In the genomic region with DNA sequence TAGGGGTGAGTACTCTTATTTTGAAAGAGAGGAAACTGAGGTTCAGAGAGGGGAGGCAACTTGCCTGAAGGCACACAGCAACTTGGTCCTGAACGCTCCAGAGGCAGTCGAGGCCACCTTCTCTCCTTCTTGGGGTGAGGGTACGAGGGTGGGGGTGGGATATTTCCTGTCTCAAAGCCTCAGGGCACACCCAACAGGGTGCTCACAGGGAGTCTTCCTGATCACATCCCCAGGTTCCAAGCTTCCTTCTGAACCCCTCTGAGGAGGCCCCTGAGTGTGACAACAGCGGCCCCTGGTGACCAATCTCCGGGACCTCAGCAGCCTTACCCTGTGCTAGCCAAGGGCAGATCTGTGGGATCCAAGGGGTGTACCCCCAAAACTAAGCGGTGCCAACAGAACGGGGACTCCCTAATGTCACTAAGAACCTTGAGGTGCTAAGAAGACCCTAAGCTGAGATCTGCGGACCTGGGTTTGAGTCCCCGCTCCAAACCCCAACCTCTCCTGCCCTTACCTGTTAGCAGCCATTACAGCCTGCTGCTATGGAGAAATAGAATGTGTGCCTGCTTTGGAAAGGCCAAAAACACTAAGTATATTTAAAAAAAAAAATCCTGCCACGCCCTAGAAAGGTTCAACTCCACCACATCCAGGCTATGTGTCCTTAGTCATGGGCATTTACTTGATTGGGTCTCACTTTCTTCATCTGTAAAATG, we compare ENCODE assay signal across 9 cellular contexts. TPM values are rescaled to one million over a fixed set of nuclear protein-coding genes. Genes with fewer than 3 reads are reported as not detected.
DNase-seq lines count a peak whose midpoint lies in the region; ATAC-seq and TF ChIP-seq lines count a peak whose summit lies in the region.
"Had no signal": no experiment of that assay in that cellular context is flagged by ENCODE, and none has a peak within 500 bp of the region (broad histone marks: within the 10 kb centered on the region; RNA-seq: fewer than 3 reads in every experiment).

No MANE protein-coding gene starts in this region.

- H3K27me3 ChIP-seq in CD4-positive, alpha-beta memory T cell (ENCODE audit: insufficient read depth, low read length): no peaks in the 10 kb centered on the region
- H3K27me3 ChIP-seq in NT2/D1 (ENCODE audit: insufficient read depth, insufficient read length) (no peaks in the 10 kb centered on the region), esophagus muscularis mucosa (peaks cover 0 to 3% (median 0%) of the 10 kb centered on the region in 4 donors)

- no peak for TF ChIP-seq EP300 in esophagus muscularis mucosa (IDR thresholded peaks at IDR 0.05)

- CTCF ChIA-PET in CD4-positive, alpha-beta memory T cell (lab: Charles Lee; ENCODE audit: partially characterized antibody): interaction anchor here (1.0 to 5.6 kb wide), 11 partner anchors 10 to 353 kb away, joined by 3 to 63 read pairs (median 4); no protein-coding TSS in a partner anchor

- no peaks in the 10 kb centered on the region for H3K36me3 Mint-ChIP-seq in CD4-positive, alpha-beta memory T cell
- H3K36me3 Mint-ChIP-seq in natural killer cell: no peaks in the 10 kb centered on the region
- H3K36me3 Mint-ChIP-seq: IgD-negative memory B cell had no signal

- no peaks in the 10 kb centered on the region for H3K4me1 ChIP-seq in CD4-positive, alpha-beta memory T cell (ENCODE audit: insufficient read depth, low read length)
- H3K4me1 ChIP-seq in NT2/D1 (ENCODE audit: insufficient read depth, insufficient read length): peaks cover 10% of the 10 kb centered on the region
- H3K4me1 ChIP-seq in esophagus muscularis mucosa: peaks cover 6 to 20% (median 14%) of the 10 kb centered on the region in 4 donors

- no peak overlapping the region for H3K27ac Mint-ChIP-seq in CD4-positive, alpha-beta memory T cell
- H3K27ac Mint-ChIP-seq in natural killer cell: no peak overlapping the region
- H3K27ac Mint-ChIP-seq: IgD-negative memory B cell had no signal

- no peak for TF ChIP-seq POLR2A in esophagus muscularis mucosa (IDR thresholded peaks at IDR 0.05; ENCODE audit: low read depth)

- 25% methylated on average over 8 of the region's 10 CpGs for WGBS in esophagus muscularis mucosa

- peaks cover 1 to 3% of the 10 kb centered on the region in 2 donors for H3K27me3 Mint-ChIP-seq in CD4-positive, alpha-beta memory T cell
- H3K27me3 Mint-ChIP-seq in natural killer cell (ENCODE audit: low read depth in 2 of 2): peaks cover 0 to 4% of the 10 kb centered on the region in 2 donors
- H3K27me3 Mint-ChIP-seq: IgD-negative memory B cell had no signal

- H3K4me3 Mint-ChIP-seq in CD4-positive, alpha-beta memory T cell: no peak overlapping the region
- H3K4me3 Mint-ChIP-seq in natural killer cell: no peak overlapping the region
- H3K4me3 Mint-ChIP-seq: IgD-negative memory B cell had no signal

- H3K4me1 Mint-ChIP-seq in CD4-positive, alpha-beta memory T cell: peaks cover 5 to 9% (median 6%) of the 10 kb centered on the region in 4 donors
- H3K4me1 Mint-ChIP-seq in natural killer cell: peaks cover 5 to 10% of the 10 kb centered on the region in 2 donors

- POLR2A ChIA-PET in CD4-positive, alpha-beta memory T cell (lab: Charles Lee; ENCODE audit: partially characterized antibody): no interaction called here

- H3K9me3 ChIP-seq in CD4-positive, alpha-beta memory T cell (ENCODE audit: control insufficient read depth in 1 of 2, low read length in 2 of 2): no peaks in the 10 kb centered on the region
- no peaks in the 10 kb centered on the region for H3K9me3 ChIP-seq in NT2/D1 (ENCODE audit: insufficient read depth, low read length)
- H3K9me3 ChIP-seq in esophagus muscularis mucosa: peaks cover 0 to 15% (median 9%) of the 10 kb centered on the region in 4 donors

- DNase-seq in CD4-positive, alpha-beta memory T cell: peak; percentile 56 to 68 (median 61)
- DNase-seq in HFF-Myc (ENCODE audit: extremely low read depth, low read depth) (peak; percentile 24), NT2/D1 (ENCODE audit: low read depth, low spot score) (peak; percentile 48), esophagus muscularis mucosa (ENCODE audit: extremely low spot score) (no peak), natural killer cell (peak; percentile 63), OCI-M2 (lab: John Stamatoyannopoulos, UW; ENCODE audit: unreplicated experiment) (no peak)
- DNase-seq in activated CD8-positive, alpha-beta memory T cell treated with anti-CD3 and anti-CD28 coated beads, Interleukin-2, amount 50 U/mL, for 48 hours: peak; percentile 89
- peak; percentile 28 to 44 for DNase-seq in stimulated activated CD8-positive, alpha-beta memory T cell treated with anti-CD3 and anti-CD28 coated beads, Interleukin-7, amount 100 ng/mL, for 48 hours (ENCODE audit: extremely low read depth in 1 of 2, low read depth in 1 of 2)

- no peaks in the 10 kb centered on the region for H3K36me3 ChIP-seq in CD4-positive, alpha-beta memory T cell (ENCODE audit: insufficient read depth, low read length)
- H3K36me3 ChIP-seq in NT2/D1 (ENCODE audit: insufficient read depth, insufficient read length, low read length) (no peaks in the 10 kb centered on the region), esophagus muscularis mucosa (no peaks in the 10 kb centered on the region)

- no peak overlapping the region for H3K27ac ChIP-seq in CD4-positive, alpha-beta memory T cell (ENCODE audit: low read depth, low read length)
- H3K27ac ChIP-seq in esophagus muscularis mucosa (replicated peaks in 1 of 4): no peak overlapping the region

- peak; percentile 96 for TF ChIP-seq CTCF in HFF-Myc (IDR thresholded peaks at IDR 0.05; ENCODE audit: low read depth, low read length, missing control alignments)
- peak; percentile 82 to 91 (median 85) for TF ChIP-seq CTCF in esophagus muscularis mucosa (IDR thresholded peaks at IDR 0.05)
- peak; percentile 86 for TF ChIP-seq CTCF in natural killer cell (IDR thresholded peaks at IDR 0.05)

- intact Hi-C loops in CD4-positive, alpha-beta memory T cell (cut with micrococcal nuclease): loop anchor here (1.0 kb wide), 2 partner anchors 343 to 347 kb away; no protein-coding TSS in a partner anchor
- intact Hi-C loops in esophagus muscularis mucosa (cut with DNase I) (loop anchor here (1.0 to 10.0 kb wide), 3 partner anchors 63 to 351 kb away; partner anchors contain the start of gene FAM222A), natural killer cell (cut with micrococcal nuclease) (loop anchor here (1.0 kb wide), 2 partner anchors 178 to 257 kb away; no protein-coding TSS in a partner anchor)

- no peak overlapping the region for H3K4me3 ChIP-seq in CD4-positive, alpha-beta memory T cell (ENCODE audit: low read length in 2 of 2)
- H3K4me3 ChIP-seq in HFF-Myc (replicated peaks; ENCODE audit: low read depth, low read length) (no peak overlapping the region), NT2/D1 (ENCODE audit: insufficient read length, low read depth) (no peak overlapping the region), esophagus muscularis mucosa (no peak overlapping the region)

- peak; percentile 74 to 91 (median 86) for ATAC-seq in natural killer cell

- H3K9me3 Mint-ChIP-seq in CD4-positive, alpha-beta memory T cell: peaks cover 0 to 2% (median 0%) of the 10 kb centered on the region in 8 donors
- H3K9me3 Mint-ChIP-seq in natural killer cell: no peaks in the 10 kb centered on the region

- no peak overlapping the region for H3K9ac ChIP-seq in NT2/D1 (ENCODE audit: insufficient read length, low read depth)

RNA-seq across cellular contexts. Expression of gene TRPV4, which starts 57.9 kb away (rescaled TPM):
- under 1 TPM in 1 of 2 experiments, not detected in 1; 0.17 TPM for total RNA-seq in CD4-positive, alpha-beta memory T cell
- polyA plus RNA-seq in CD4-positive, alpha-beta memory T cell: not detected
- total RNA-seq in esophagus muscularis mucosa (under 1 TPM; under 0.01 to 0.63 (median 0.35) TPM), natural killer cell (not detected)
- polyA plus RNA-seq: IgD-negative memory B cell had no signal

Comparison
In these comparisons a context has a peak if more than half of its experiments do, and no peak if none do; other contexts are left out.
1. DNase-seq: peak in CD4-positive, alpha-beta memory T cell (5 of 5), HFF-Myc (single experiment), NT2/D1 (single experiment), activated CD8-positive, alpha-beta memory T cell treated with anti-CD3 and anti-CD28 coated beads, Interleukin-2, amount 50 U/mL, for 48 hours (single experiment), natural killer cell (single experiment) and stimulated activated CD8-positive, alpha-beta memory T cell treated with anti-CD3 and anti-CD28 coated beads, Interleukin-7, amount 100 ng/mL, for 48 hours (2 of 2); none in esophagus muscularis mucosa (single experiment) and OCI-M2 (single experiment).
2. Peak in every context shown above with its lines, with median percentiles within 50 percentile points of each other: CTCF ChIP-seq.